In the genomic region with DNA sequence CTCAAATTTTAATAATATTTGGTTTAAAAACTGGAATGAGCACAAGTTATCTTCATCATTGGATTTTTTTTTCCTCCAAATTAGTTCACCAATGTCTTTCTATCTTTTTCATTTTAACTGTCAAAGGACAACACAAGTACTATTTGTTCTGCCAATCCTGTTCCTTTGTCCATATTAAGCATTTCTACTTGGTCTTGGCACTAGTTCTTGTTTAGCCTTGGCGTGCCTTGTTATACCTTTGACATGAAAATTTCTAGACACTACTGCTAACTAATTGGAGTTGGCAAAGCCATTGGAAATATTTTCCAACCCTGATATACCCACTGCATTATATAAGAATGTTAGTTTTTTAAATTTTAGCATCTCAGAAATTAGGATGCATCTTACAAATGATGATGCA, we compare ENCODE assay signal across 22 cellular contexts. TPM values are rescaled to one million over a fixed set of nuclear protein-coding genes. Genes with fewer than 3 reads are reported as not detected.
DNase-seq lines count a peak whose midpoint lies in the region; ATAC-seq and TF ChIP-seq lines count a peak whose summit lies in the region.
"Had no signal": no experiment of that assay in that cellular context is flagged by ENCODE, and none has a peak within 500 bp of the region (broad histone marks: within the 10 kb centered on the region; RNA-seq: fewer than 3 reads in every experiment).

No MANE protein-coding gene starts in this region.

- H3K4me3 Mint-ChIP-seq in osteocyte (ENCODE audit: unreplicated experiment): no peak overlapping the region
- H3K4me3 Mint-ChIP-seq: B cell; CD4-positive, CD25-positive, alpha-beta regulatory T cell; CD8-positive, alpha-beta T cell; GM23338; H9 had no signal

- DNase-seq in Right ventricle myocardium superior: no peak
- DNase-seq in right atrium auricular region (ENCODE audit: low spot score): no peak
- DNase-seq in adipocyte (ENCODE audit: low read depth): no peak
- peak; percentile 3 for DNase-seq in putamen (ENCODE audit: low spot score)
- no peak for DNase-seq in LoVo (ENCODE audit: low spot score)
- no peak for DNase-seq in osteocyte (ENCODE audit: extremely low spot score, unreplicated experiment)
- DNase-seq: Caco-2; CD4-positive, CD25-positive, alpha-beta regulatory T cell; CD8-positive, alpha-beta T cell; DMS153; DND-41; H9 had no signal

- TF ChIP-seq CTCF in right atrium auricular region (IDR thresholded peaks at IDR 0.05): no peak
- no peak for TF ChIP-seq CTCF in osteocyte (IDR thresholded peaks at IDR 0.05)

- H3K4me1 Mint-ChIP-seq in osteocyte (ENCODE audit: unreplicated experiment): no peaks in the 10 kb centered on the region
- H3K4me1 Mint-ChIP-seq: B cell; CD4-positive, CD25-positive, alpha-beta regulatory T cell; GM23338; H9 had no signal

- H3K9me3 ChIP-seq in right atrium auricular region (no peaks in the 10 kb centered on the region), adipocyte (ENCODE audit: control insufficient read depth, low read length) (no peaks in the 10 kb centered on the region)
- H3K9me3 ChIP-seq: BLaER1, Caco-2 had no signal

- peak; percentile 67 for ATAC-seq in Right ventricle myocardium superior (ENCODE audit: poor library complexity)
- ATAC-seq in esophagus mucosa: peak; percentile 24
- ATAC-seq: CD8-positive, alpha-beta T cell; GM12878; GM23338; HCT116 had no signal

- H3K4me3 ChIP-seq in right atrium auricular region (no peak overlapping the region), adipocyte (ENCODE audit: low read length) (no peak overlapping the region)
- H3K4me3 ChIP-seq: BLaER1, GM12878, GM23338 had no signal

- no peak overlapping the region for H3K27ac Mint-ChIP-seq in osteocyte (ENCODE audit: unreplicated experiment)
- H3K27ac Mint-ChIP-seq: B cell; CD4-positive, CD25-positive, alpha-beta regulatory T cell; CD8-positive, alpha-beta T cell; GM23338; H9 had no signal

- H3K36me3 ChIP-seq in right atrium auricular region (no peaks in the 10 kb centered on the region), adipocyte (ENCODE audit: control insufficient read depth, insufficient read depth, low read length, severe bottlenecking) (no peaks in the 10 kb centered on the region)
- H3K36me3 ChIP-seq: BLaER1 had no signal

- peaks cover 36% of the 10 kb centered on the region for H3K27me3 Mint-ChIP-seq in osteocyte (ENCODE audit: unreplicated experiment)
- H3K27me3 Mint-ChIP-seq: B cell; CD4-positive, CD25-positive, alpha-beta regulatory T cell had no signal

- no peak overlapping the region for H3K27ac ChIP-seq in right atrium auricular region
- H3K27ac ChIP-seq: BLaER1, C4-2B had no signal

- intact Hi-C loops in Right ventricle myocardium superior (cut with DNase I): no loop called here

- no peaks in the 10 kb centered on the region for H3K9me3 Mint-ChIP-seq in osteocyte (ENCODE audit: unreplicated experiment)
- H3K9me3 Mint-ChIP-seq: CD8-positive, alpha-beta T cell; GM23338; H9 had no signal

- H3K4me1 ChIP-seq in right atrium auricular region (no peaks in the 10 kb centered on the region), adipocyte (ENCODE audit: control insufficient read depth, insufficient read depth, low read length) (peaks cover 55% of the 10 kb centered on the region)
- H3K4me1 ChIP-seq: BLaER1, Caco-2 had no signal

- no peaks in the 10 kb centered on the region for H3K27me3 ChIP-seq in right atrium auricular region
- H3K27me3 ChIP-seq in adipocyte (replicated peaks; ENCODE audit: control insufficient read depth, insufficient read depth, low read length): no peaks in the 10 kb centered on the region
- H3K27me3 ChIP-seq: BLaER1 had no signal

- H3K36me3 Mint-ChIP-seq in osteocyte (ENCODE audit: unreplicated experiment): no peaks in the 10 kb centered on the region
- H3K36me3 Mint-ChIP-seq: CD4-positive, CD25-positive, alpha-beta regulatory T cell; CD8-positive, alpha-beta T cell had no signal

- peak overlapping the region; percentile 67 for H3K9ac ChIP-seq in adipocyte (ENCODE audit: low read length)
- H3K9ac ChIP-seq: BLaER1 had no signal

RNA-seq across cellular contexts. Expression of a gene that starts 3.8 kb away (rescaled TPM):
- total RNA-seq in Right ventricle myocardium superior: not detected
- total RNA-seq in right atrium auricular region: not detected
- 2.9 TPM for total RNA-seq in esophagus mucosa
- not detected in 2 replicates for total RNA-seq in osteocyte
- total RNA-seq: A673; B cell; Caco-2; CD4-positive, CD25-positive, alpha-beta regulatory T cell; CD8-positive, alpha-beta T cell; GM12878; GM23338; H4; H9 had no signal

RNA-seq across cellular contexts. Expression of a gene that starts 31.7 kb away (rescaled TPM):
- not detected for total RNA-seq in Right ventricle myocardium superior
- not detected for total RNA-seq in right atrium auricular region
- total RNA-seq in esophagus mucosa: not detected
- total RNA-seq in osteocyte: not detected in 2 replicates
- total RNA-seq: A172; A673; B cell; Caco-2; CD4-positive, CD25-positive, alpha-beta regulatory T cell; CD8-positive, alpha-beta T cell; GM12878; GM23338; H4; H9 had no signal

RNA-seq across cellular contexts. Expression of a gene that starts 38.3 kb away (rescaled TPM):
- total RNA-seq in Right ventricle myocardium superior: not detected
- total RNA-seq in right atrium auricular region: not detected
- not detected for total RNA-seq in esophagus mucosa
- not detected in 2 replicates for total RNA-seq in osteocyte
- total RNA-seq: A172; A673; B cell; Caco-2; CD4-positive, CD25-positive, alpha-beta regulatory T cell; CD8-positive, alpha-beta T cell; GM12878; GM23338; H4; H9 had no signal
